ENCODE assay signal across 8 cellular contexts in the genomic region with DNA sequence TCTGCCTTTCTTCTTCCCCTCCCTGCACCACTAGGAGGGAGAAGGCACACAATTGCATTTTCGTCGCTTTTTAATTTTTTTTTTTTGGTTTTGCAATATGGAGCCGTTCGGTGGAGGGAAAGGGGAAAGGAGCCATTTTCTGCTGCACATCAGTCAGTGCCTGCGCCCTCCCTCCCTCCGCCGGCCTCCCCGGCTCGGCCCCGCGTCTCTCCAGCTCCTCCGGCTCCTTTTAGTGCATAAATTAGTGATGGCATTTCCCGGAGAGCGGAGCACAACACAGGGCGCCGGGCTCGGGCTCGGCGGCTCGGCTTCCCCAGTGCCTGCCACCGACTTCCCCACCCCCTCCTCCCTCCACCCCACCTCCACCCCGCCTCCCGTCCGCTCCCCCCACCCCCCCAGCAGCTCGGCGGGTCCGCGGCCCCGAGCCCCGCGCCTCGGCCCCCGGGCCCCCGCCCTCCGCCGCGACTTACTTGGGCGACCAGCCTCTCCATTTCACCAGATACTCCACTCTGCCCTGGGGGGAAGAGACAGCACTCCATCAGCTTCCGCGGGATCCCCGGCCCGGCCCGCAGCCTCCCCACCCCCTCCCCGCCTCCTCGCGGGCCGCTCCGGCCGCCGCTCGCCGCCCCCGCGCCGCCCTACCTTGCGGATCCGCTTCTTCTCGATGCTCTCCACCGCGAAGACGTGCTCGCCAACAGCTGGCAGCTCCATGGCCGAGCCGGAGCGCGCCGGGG. TPM values are rescaled to one million over a fixed set of nuclear protein-coding genes. Genes with fewer than 3 reads are reported as not detected.
DNase-seq lines count a peak whose midpoint lies in the region; ATAC-seq and TF ChIP-seq lines count a peak whose summit lies in the region.

No MANE protein-coding gene starts in this region.

- intact Hi-C loops in sciatic nerve (cut with DNase I) = no loop called here

- peak overlapping the region; percentile 76 for H3K4me3 ChIP-seq in astrocyte of the spinal cord (ENCODE audit: low read depth, low read length)
- H3K4me3 ChIP-seq in iPS-11a (ENCODE audit: low read depth, low read length) = peak overlapping the region; percentile 69

- H3K9me3 Mint-ChIP-seq in IgD-negative memory B cell (peaks cover 0 to 3% (median 0%) of the 10 kb centered on the region in 3 donors), T-cell (no peaks in the 10 kb centered on the region)

- H3K4me3 Mint-ChIP-seq in IgD-negative memory B cell (peak overlapping the region; percentile 93 to 98 (median 95)), T-cell (peak overlapping the region; percentile 91 to 97 (median 96))

- H3K36me3 Mint-ChIP-seq in IgD-negative memory B cell (peaks cover 2% of the 10 kb centered on the region), T-cell (peaks cover 12% of the 10 kb centered on the region)

- H3K4me1 Mint-ChIP-seq in IgD-negative memory B cell (peaks cover 19 to 25% (median 20%) of the 10 kb centered on the region in 3 donors), T-cell (peaks cover 29 to 62% (median 42%) of the 10 kb centered on the region in 3 donors)

- peak overlapping the region; percentile 87 to 95 (median 94) for H3K27ac Mint-ChIP-seq in IgD-negative memory B cell
- H3K27ac Mint-ChIP-seq in T-cell = peak overlapping the region; percentile 94 to 96

- H3K27me3 Mint-ChIP-seq in IgD-negative memory B cell (peaks cover 23% of the 10 kb centered on the region), T-cell (peaks cover 4 to 31% of the 10 kb centered on the region in 2 donors)

- peak; percentile 10 for ATAC-seq in GM21367 (IDR thresholded peaks at IDR 0.05; ENCODE audit: unreplicated experiment)
- ATAC-seq in T-cell (replicated peaks in 1 of 4) = peak; percentile 23 to 39 (median 28)
- peak; percentile 14 for ATAC-seq in sciatic nerve

- POLR2A ChIA-PET in T-cell (lab: Charles Lee) = interaction anchor here in 1 of 2 donors (0.6 to 0.7 kb wide), 3 partner anchors 10 to 110 kb away, joined by 4 to 9 read pairs (median 5); no protein-coding TSS in a partner anchor

- CTCF ChIA-PET in T-cell (lab: Charles Lee) = interaction anchor here (0.6 to 0.9 kb wide), 6 partner anchors 28 to 263 kb away, joined by 4 to 8 read pairs (median 4); partner anchors contain the start of genes CBX8 (in 1 of the 2) and GAA (in 1 of the 2)

- no peak for TF ChIP-seq CTCF in astrocyte of the spinal cord (IDR thresholded peaks at IDR 0.05; ENCODE audit: low read depth, low read length)

- peak; percentile 57 for DNase-seq in COLO668 (lab: John Stamatoyannopoulos, UW; ENCODE audit: unreplicated experiment)
- DNase-seq in T-cell = peak in 31 of 34 experiments; percentile 19 to 68 (median 43)
- DNase-seq in astrocyte of the spinal cord (ENCODE audit: low read depth, low spot score) = peak; percentile 76
- peak; percentile 68 for DNase-seq in sciatic nerve (ENCODE audit: low spot score)
- DNase-seq in mesenteric fat pad (ENCODE audit: low spot score) = no peak

- in situ Hi-C loops in astrocyte of the spinal cord (cut with HindIII; ENCODE audit: low sequenced_read_pairs) = no loop called here

RNA-seq across cellular contexts. Expression of gene CBX4, which starts 0.5 kb away (rescaled TPM):
- polyA plus RNA-seq in IgD-negative memory B cell = 4.1 TPM
- total RNA-seq in T-cell (100 to 1,000 TPM in 2 of 5 donors, 10 to 100 TPM in 3; 63.2 to 138 (median 70.2) TPM), sciatic nerve (16.8 TPM), mesenteric fat pad (16.9 TPM)

RNA-seq across cellular contexts. Expression of gene CBX8, which starts 41.8 kb away (rescaled TPM):
- polyA plus RNA-seq in IgD-negative memory B cell = 3.2 TPM
- total RNA-seq in T-cell (1 to 10 TPM; 1.9 to 5.1 (median 3.9) TPM), sciatic nerve (2.0 TPM), mesenteric fat pad (7.5 TPM)
